In genomic region chr17:29155966-29156338, GRCh38 we compare ENCODE assay signal across 10 cellular contexts. TPM values are rescaled to one million over a fixed set of nuclear protein-coding genes. Genes with fewer than 3 reads are reported as not detected.
DNase-seq lines count a peak whose midpoint lies in the region; ATAC-seq and TF ChIP-seq lines count a peak whose summit lies in the region.
"Had no signal": no experiment of that assay in that cellular context is flagged by ENCODE, and none has a peak within 500 bp of the region (broad histone marks: within the 10 kb centered on the region; RNA-seq: fewer than 3 reads in every experiment).

No MANE protein-coding gene starts in this region.

- H3K36me3 ChIP-seq in Caco-2 (ENCODE audit: control insufficient read depth, insufficient read depth, low read length) = peaks cover 2% of the 10 kb centered on the region; the same call in 1 of the 2 replicates
- H3K36me3 ChIP-seq in SK-N-MC (ENCODE audit: insufficient read depth, low read length) = no peaks in the 10 kb centered on the region
- H3K36me3 ChIP-seq in parathyroid adenoma (ENCODE audit: control insufficient read depth, insufficient read depth, low read length) = no peaks in the 10 kb centered on the region

- H3K79me2 ChIP-seq in parathyroid adenoma = peaks cover 42% of the 10 kb centered on the region

- H3K36me3 Mint-ChIP-seq in Caco-2 (ENCODE audit: insufficient read depth, unreplicated experiment) = no peaks in the 10 kb centered on the region
- H3K36me3 Mint-ChIP-seq: naive thymus-derived CD8-positive, alpha-beta T cell had no signal

- H3K4me3 ChIP-seq in Caco-2 (ENCODE audit: low read depth, low read length) (no peak overlapping the region), SK-N-MC (no peak overlapping the region), parathyroid adenoma (ENCODE audit: low read depth, low read length) (no peak overlapping the region)

- H3K4me2 ChIP-seq in parathyroid adenoma (ENCODE audit: low read length) = no peak overlapping the region

- H3K27me3 ChIP-seq in Caco-2 (replicated peaks; ENCODE audit: control insufficient read depth, insufficient read depth, low read length) (no peaks in the 10 kb centered on the region), parathyroid adenoma (ENCODE audit: control insufficient read depth, insufficient read depth, low read length) (no peaks in the 10 kb centered on the region)

- no TSS peak for BruUV-seq in Caco-2 (replicated peaks; lab: Mats Ljungman, UMichigan)

- POLR2A ChIA-PET in Caco-2 (lab: Charles Lee) = interaction anchor here (1.7 to 1.8 kb wide), 2 partner anchors 20 to 23 kb away, joined by 15 to 22 read pairs; partner anchors contain the start of gene MYO18A

- H3K9ac ChIP-seq in SK-N-MC (ENCODE audit: insufficient read length) = peak overlapping the region; percentile 26
- H3K9ac ChIP-seq in parathyroid adenoma = no peak overlapping the region

- no peak for TF ChIP-seq CTCF in Caco-2 (IDR thresholded peaks at IDR 0.05; ENCODE audit: insufficient read depth in 1 of 2, low read depth in 1 of 2, low read length in 1 of 2, severe bottlenecking in 1 of 2, unreplicated experiment in 1 of 2)
- TF ChIP-seq CTCF in parathyroid adenoma (IDR thresholded peaks at IDR 0.05) = no peak

- intact Hi-C loops in Caco-2 (cut with micrococcal nuclease; ENCODE audit: unreplicated experiment) = loop anchor here (1.0 to 5.0 kb wide), 2 partner anchors 23 to 204 kb away; partner anchors contain the start of gene PHF12

- H3K4me1 Mint-ChIP-seq in Caco-2 (ENCODE audit: low read depth, unreplicated experiment) = peaks cover 46% of the 10 kb centered on the region

- H3K27ac ChIP-seq in SK-N-MC = peak overlapping the region; percentile 69
- peak overlapping the region; percentile 93 for H3K27ac ChIP-seq in epithelial cell of prostate
- H3K27ac ChIP-seq in parathyroid adenoma = peak overlapping the region; percentile 68

- CTCF ChIA-PET in Caco-2 (lab: Charles Lee) = interaction anchor here (0.6 to 4.1 kb wide), 3 partner anchors 11 to 29 kb away, joined by 5 to 53 read pairs (median 11); partner anchors contain the start of gene MYO18A

- peaks cover 81% of the 10 kb centered on the region for H3K4me1 ChIP-seq in Caco-2
- peaks cover 44% of the 10 kb centered on the region for H3K4me1 ChIP-seq in parathyroid adenoma

- no peak for ATAC-seq in HG03045 (IDR thresholded peaks at IDR 0.05; ENCODE audit: unreplicated experiment)

- peak overlapping the region; percentile 97 for H3K27ac Mint-ChIP-seq in Caco-2 (ENCODE audit: unreplicated experiment)

- H3K9me3 ChIP-seq in Caco-2 (no peaks in the 10 kb centered on the region), SK-N-MC (ENCODE audit: low read depth, low read length) (no peaks in the 10 kb centered on the region), parathyroid adenoma (ENCODE audit: control insufficient read depth, low read length) (no peaks in the 10 kb centered on the region)

- no peaks in the 10 kb centered on the region for H3K9me3 Mint-ChIP-seq in Caco-2 (ENCODE audit: unreplicated experiment)
- H3K9me3 Mint-ChIP-seq: naive thymus-derived CD8-positive, alpha-beta T cell had no signal

- no peaks in the 10 kb centered on the region for H3K27me3 Mint-ChIP-seq in Caco-2 (ENCODE audit: insufficient read depth, unreplicated experiment)
- H3K27me3 Mint-ChIP-seq: naive thymus-derived CD8-positive, alpha-beta T cell had no signal

- H2AFZ ChIP-seq in parathyroid adenoma = no peak overlapping the region

- no peak overlapping the region for H3K4me3 Mint-ChIP-seq in Caco-2 (ENCODE audit: unreplicated experiment)

- DNase-seq in Caco-2 (no peak), SK-N-MC (ENCODE audit: low read depth, low spot score) (no peak), epithelial cell of prostate (ENCODE audit: low read depth, low spot score) (no peak), HT-29 (ENCODE audit: low spot score) (no peak), NCI-H1105 treated with DMSO at 0.1 percent for 48 hours (lab: John Stamatoyannopoulos, UW) (no peak), SIG-M5 treated with dmso at 0.1 percent for 504 hours (lab: John Stamatoyannopoulos, UW; ENCODE audit: unreplicated experiment) (no peak)
- DNase-seq: GF-D8 had no signal

RNA-seq across cellular contexts. Expression of gene MYO18A, which starts 24.2 kb away (rescaled TPM):
- 47.1 and 55.5 TPM in 2 replicates for total RNA-seq in Caco-2 (2022)
- 105 and 108 TPM in 2 replicates for total RNA-seq in HT-29 (2014; rRNA removed; shearing (Covaris generic))
